ENCODE assay signal across 15 cellular contexts in the genomic region with DNA sequence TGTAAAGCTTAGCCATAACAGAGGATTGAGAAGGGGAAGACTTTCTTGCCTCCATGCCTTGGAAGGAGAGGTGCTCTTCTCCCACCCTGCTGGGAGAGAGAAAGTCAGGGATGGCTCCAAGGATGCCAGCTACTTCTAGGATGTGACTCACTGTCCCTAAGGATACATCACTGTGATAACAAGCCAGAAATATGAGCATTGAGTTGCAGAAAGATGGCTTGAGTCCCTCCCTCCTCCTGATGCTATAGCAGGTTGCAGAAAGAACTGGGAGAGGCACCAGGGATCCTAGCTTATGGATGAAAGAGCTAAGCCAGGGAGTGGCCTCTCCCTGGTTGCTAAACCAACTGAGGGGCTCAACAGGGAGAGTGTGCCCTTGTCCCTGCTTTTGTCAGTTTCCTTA. TPM values are rescaled to one million over a fixed set of nuclear protein-coding genes. Genes with fewer than 3 reads are reported as not detected.
"Had no signal": no experiment of that assay in that cellular context is flagged by ENCODE, and none has a peak within 500 bp of the region (broad histone marks: within the 10 kb centered on the region; RNA-seq: fewer than 3 reads in every experiment).

No MANE protein-coding gene starts in this region.

- H3K27ac Mint-ChIP-seq: brain; naive thymus-derived CD8-positive, alpha-beta T cell; stimulated activated effector memory CD8-positive, alpha-beta T cell treated with anti-CD3 and anti-CD28 coated beads, Interleukin-12 subunit alpha, Interleukin-12 subunit beta, amount 100 ng/mL, for 72 hours had no signal

- H3K36me3 ChIP-seq: tibial nerve, vagina had no signal

- H3K27ac ChIP-seq: foreskin keratinocyte, tibial nerve, vagina had no signal

- H3K9me3 ChIP-seq: mucosa of descending colon, tibial nerve, vagina had no signal

- H3K9me3 Mint-ChIP-seq: brain; naive thymus-derived CD8-positive, alpha-beta T cell; stimulated activated effector memory CD8-positive, alpha-beta T cell treated with anti-CD3 and anti-CD28 coated beads, Interleukin-12 subunit alpha, Interleukin-12 subunit beta, amount 100 ng/mL, for 72 hours had no signal

- H3K36me3 Mint-ChIP-seq: brain; naive thymus-derived CD8-positive, alpha-beta T cell; stimulated activated effector memory CD8-positive, alpha-beta T cell treated with anti-CD3 and anti-CD28 coated beads, Interleukin-12 subunit alpha, Interleukin-12 subunit beta, amount 100 ng/mL, for 72 hours had no signal

- H3K4me3 Mint-ChIP-seq: brain; naive thymus-derived CD8-positive, alpha-beta T cell; stimulated activated effector memory CD8-positive, alpha-beta T cell treated with anti-CD3 and anti-CD28 coated beads, Interleukin-12 subunit alpha, Interleukin-12 subunit beta, amount 100 ng/mL, for 72 hours had no signal

- H3K4me1 ChIP-seq: vagina had no signal

- H3K4me1 Mint-ChIP-seq: brain; naive thymus-derived CD8-positive, alpha-beta T cell; stimulated activated effector memory CD8-positive, alpha-beta T cell treated with anti-CD3 and anti-CD28 coated beads, Interleukin-12 subunit alpha, Interleukin-12 subunit beta, amount 100 ng/mL, for 72 hours had no signal

- ATAC-seq: foreskin keratinocyte; left colon; mucosa of descending colon; naive thymus-derived CD8-positive, alpha-beta T cell; right cardiac atrium; stimulated activated effector memory CD8-positive, alpha-beta T cell treated with anti-CD3 and anti-CD28 coated beads, Interleukin-12 subunit alpha, Interleukin-12 subunit beta, amount 100 ng/mL, for 72 hours had no signal

- H3K4me3 ChIP-seq: mucosa of descending colon, tibial nerve, vagina had no signal

- H3K27me3 ChIP-seq: foreskin keratinocyte, tibial nerve, vagina had no signal

- DNase-seq: activated CD4-positive, alpha-beta T cell treated with anti-CD3 and anti-CD28 coated beads, Interleukin-2, amount 50 U/mL, for 1 hour; activated CD4-positive, CD25-positive, alpha-beta regulatory T cell; activated naive CD4-positive, alpha-beta T cell treated with anti-CD3 and anti-CD28 coated beads, Interleukin-2, amount 50 U/mL, for 16 hours; cerebellar nuclear complex; dermis blood vessel endothelial cell; foreskin keratinocyte; left colon; mucosa of descending colon; naive thymus-derived CD8-positive, alpha-beta T cell; nucleus accumbens; right cardiac atrium had no signal

RNA-seq across cellular contexts. Expression of a gene that starts 27.8 kb away (rescaled TPM):
- total RNA-seq: naive thymus-derived CD8-positive, alpha-beta T cell had no signal
